In genomic region chr19:38731654-38732301, GRCh38 we compare ENCODE assay signal across 10 cellular contexts. TPM values are rescaled to one million over a fixed set of nuclear protein-coding genes. Genes with fewer than 3 reads are reported as not detected.
DNase-seq lines count a peak whose midpoint lies in the region; ATAC-seq and TF ChIP-seq lines count a peak whose summit lies in the region.
"Had no signal": no experiment of that assay in that cellular context is flagged by ENCODE, and none has a peak within 500 bp of the region (broad histone marks: within the 10 kb centered on the region; RNA-seq: fewer than 3 reads in every experiment).

No MANE protein-coding gene starts in this region.

- H3K36me3 Mint-ChIP-seq in CD8-positive, alpha-beta memory T cell = peaks cover 0 to 46% (median 6%) of the 10 kb centered on the region in 3 donors
- H3K36me3 Mint-ChIP-seq in endothelial cell (ENCODE audit: low read depth, unreplicated experiment) (peaks cover 29% of the 10 kb centered on the region), osteocyte (ENCODE audit: unreplicated experiment) (peaks cover 18% of the 10 kb centered on the region)

- no peaks in the 10 kb centered on the region for H3K36me3 ChIP-seq in CD8-positive, alpha-beta memory T cell (ENCODE audit: insufficient read depth, low read length)

- peaks cover 0 to 4% of the 10 kb centered on the region in 2 donors for H3K27me3 Mint-ChIP-seq in CD8-positive, alpha-beta memory T cell
- H3K27me3 Mint-ChIP-seq in endothelial cell (ENCODE audit: unreplicated experiment) = peaks cover 34% of the 10 kb centered on the region
- H3K27me3 Mint-ChIP-seq in osteocyte (ENCODE audit: unreplicated experiment) = no peaks in the 10 kb centered on the region

- TF ChIP-seq CTCF in endothelial cell (IDR thresholded peaks at IDR 0.05; ENCODE audit: unreplicated experiment) (no peak), osteocyte (IDR thresholded peaks at IDR 0.05) (no peak)

- no peak overlapping the region for H3K27ac ChIP-seq in CD8-positive, alpha-beta memory T cell (ENCODE audit: low read depth, low read length)

- peak overlapping the region in 7 of 8 donors; percentile 21 to 97 (median 88) for H3K27ac Mint-ChIP-seq in CD8-positive, alpha-beta memory T cell
- H3K27ac Mint-ChIP-seq in endothelial cell (ENCODE audit: unreplicated experiment) (peak overlapping the region; percentile 52), osteocyte (ENCODE audit: unreplicated experiment) (peak overlapping the region; percentile 58)

- no peaks in the 10 kb centered on the region for H3K27me3 ChIP-seq in CD8-positive, alpha-beta memory T cell (ENCODE audit: insufficient read depth, low read length, poor library complexity, severe bottlenecking)

- H3K9me3 Mint-ChIP-seq in CD8-positive, alpha-beta memory T cell = peaks cover 0 to 1% (median 0%) of the 10 kb centered on the region in 5 donors
- H3K9me3 Mint-ChIP-seq in endothelial cell (ENCODE audit: unreplicated experiment) = no peaks in the 10 kb centered on the region
- no peaks in the 10 kb centered on the region for H3K9me3 Mint-ChIP-seq in osteocyte (ENCODE audit: unreplicated experiment)

- H3K9me3 ChIP-seq in CD8-positive, alpha-beta memory T cell (ENCODE audit: low read length) = no peaks in the 10 kb centered on the region

- peaks cover 22% of the 10 kb centered on the region for H3K4me1 ChIP-seq in CD8-positive, alpha-beta memory T cell (ENCODE audit: insufficient read depth, low read length)

- POLR2A ChIA-PET in CD8-positive, alpha-beta memory T cell (lab: Charles Lee) = no interaction called here

- peaks cover 22 to 59% (median 31%) of the 10 kb centered on the region in 3 donors for H3K4me1 Mint-ChIP-seq in CD8-positive, alpha-beta memory T cell
- H3K4me1 Mint-ChIP-seq in endothelial cell (ENCODE audit: unreplicated experiment) (peaks cover 6% of the 10 kb centered on the region), osteocyte (ENCODE audit: unreplicated experiment) (peaks cover 26% of the 10 kb centered on the region)

- CTCF ChIA-PET in CD8-positive, alpha-beta memory T cell (lab: Charles Lee) = interaction anchor here (0.8 to 3.0 kb wide), 2 partner anchors 38 to 199 kb away, joined by 3 to 16 read pairs; partner anchors contain the start of genes MRPS12 and SARS2

- H3K4me3 Mint-ChIP-seq in CD8-positive, alpha-beta memory T cell = peak overlapping the region in 2 of 7 donors; percentile 17 to 57
- H3K4me3 Mint-ChIP-seq in endothelial cell (ENCODE audit: unreplicated experiment) (peak overlapping the region; percentile 75), osteocyte (ENCODE audit: unreplicated experiment) (no peak overlapping the region)

- no peak overlapping the region for H3K4me3 ChIP-seq in CD8-positive, alpha-beta memory T cell (ENCODE audit: low read length)

- ATAC-seq in GM21360 (IDR thresholded peaks at IDR 0.05; ENCODE audit: unreplicated experiment) (no peak), GM18873 (IDR thresholded peaks at IDR 0.05; ENCODE audit: low FRiP score, unreplicated experiment) (no peak)

- DNase-seq in CD8-positive, alpha-beta memory T cell = no peak
- DNase-seq in NCI-H510A (lab: John Stamatoyannopoulos, UW) (peak; percentile 55), endothelial cell (ENCODE audit: low spot score) (no peak), osteocyte (ENCODE audit: extremely low spot score, unreplicated experiment) (no peak), EL (no peak), A172 (ENCODE audit: low spot score) (no peak)
- DNase-seq: SIG-M5 had no signal

RNA-seq across cellular contexts. Expression of gene CAPN12, which starts 12.5 kb away (rescaled TPM):
- 1 to 10 TPM; 5.2 to 5.3 TPM for total RNA-seq in CD8-positive, alpha-beta memory T cell
- polyA plus RNA-seq in CD8-positive, alpha-beta memory T cell = 19.5 TPM
- total RNA-seq in endothelial cell (ENCODE audit: unreplicated experiment) (2.9 TPM), osteocyte (not detected in 2 replicates)
- not detected in 2 replicates for total RNA-seq in A172 (2014; rRNA removed; shearing (Covaris generic))

RNA-seq across cellular contexts. Expression of gene LGALS7, which starts 41.5 kb away (rescaled TPM):
- not detected for total RNA-seq in CD8-positive, alpha-beta memory T cell
- not detected for polyA plus RNA-seq in CD8-positive, alpha-beta memory T cell
- 3.6 TPM for total RNA-seq in endothelial cell (ENCODE audit: unreplicated experiment)
- total RNA-seq in osteocyte = not detected in 2 replicates
- total RNA-seq in A172 (2014; rRNA removed; shearing (Covaris generic)) = not detected in 2 replicates
- total RNA-seq: G401 had no signal

RNA-seq across cellular contexts. Expression of gene LGALS7B, which starts 57.2 kb away (rescaled TPM):
- total RNA-seq in CD8-positive, alpha-beta memory T cell = not detected
- not detected for polyA plus RNA-seq in CD8-positive, alpha-beta memory T cell
- total RNA-seq in endothelial cell (ENCODE audit: unreplicated experiment) (18.8 TPM), osteocyte (not detected in 2 replicates)
- not detected in 2 replicates for total RNA-seq in A172 (2014; rRNA removed; shearing (Covaris generic))
- total RNA-seq: G401 had no signal

Comparison
In these comparisons a context has a peak if more than half of its experiments do, and no peak if none do; other contexts are left out.
1. RNA of gene LGALS7B, which starts 57.2 kb away (total RNA-seq): 18.8 TPM in endothelial cell (single experiment); not detected in CD8-positive, alpha-beta memory T cell, not detected in osteocyte and not detected in A172; every median in the first group is over 10 times any median in the second.
2. Peak in every context shown above with its lines, with median percentiles within 50 percentile points of each other: H3K27ac Mint-ChIP-seq.